Comparison of ENCODE assay signal across 17 cellular contexts in the genomic region with DNA sequence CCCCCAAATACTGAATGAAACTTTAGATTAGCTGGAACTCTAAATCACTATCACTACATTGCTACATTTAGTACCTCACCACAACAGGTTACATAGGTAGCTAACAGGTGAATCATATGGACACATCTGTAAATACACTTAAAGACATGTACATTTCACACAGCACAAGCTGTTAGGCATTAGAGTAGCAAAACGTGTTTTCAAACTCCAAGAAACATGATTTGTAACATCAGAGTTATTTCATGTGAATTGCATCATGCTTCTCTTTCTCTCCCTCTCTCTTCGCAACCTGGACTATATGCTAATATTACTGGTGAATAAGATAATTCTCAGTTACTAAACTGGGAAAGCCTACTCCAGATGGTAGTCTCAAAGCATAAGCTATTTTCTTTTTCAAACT. TPM values are rescaled to one million over a fixed set of nuclear protein-coding genes. Genes with fewer than 3 reads are reported as not detected.
DNase-seq lines count a peak whose midpoint lies in the region; ATAC-seq, FAIRE-seq and TF ChIP-seq lines count a peak whose summit lies in the region.
"Had no signal": no experiment of that assay in that cellular context is flagged by ENCODE, and none has a peak within 500 bp of the region (broad histone marks: within the 10 kb centered on the region; RNA-seq: fewer than 3 reads in every experiment).

No MANE protein-coding gene starts in this region.

- H3K4me3 ChIP-seq in AG04450 (ENCODE audit: low read depth, low read length) (no peak overlapping the region), esophagus squamous epithelium (no peak overlapping the region)
- H3K4me3 ChIP-seq: adrenal gland, GM23338, lung had no signal

- ATAC-seq in HG03095 (IDR thresholded peaks at IDR 0.05; ENCODE audit: unreplicated experiment): no peak
- ATAC-seq: GM23338; stimulated activated memory B cell treated with anti-CD40 and anti-IgM and Interleukin-4, amounts not matched to agents 10 μg/mL and 1 μg/mL and 100 μg/mL, for 72 hours had no signal

- H3K36me3 ChIP-seq in esophagus squamous epithelium: peaks cover 0 to 27% (median 7%) of the 10 kb centered on the region in 3 donors

- H3K27ac ChIP-seq in AG04450 (ENCODE audit: low read depth, low read length) (no peak overlapping the region), esophagus squamous epithelium (no peak overlapping the region)
- H3K27ac ChIP-seq: adrenal gland had no signal

- DNase-seq in AG04450 (ENCODE audit: low read depth, low spot score) (peak; percentile 8), GM12892 (ENCODE audit: insufficient read length) (no peak), iris pigment epithelial cell (ENCODE audit: low read depth) (peak; percentile 11), NCI-H345 (lab: John Stamatoyannopoulos, UW) (no peak), esophagus squamous epithelium (lab: John Stamatoyannopoulos, UW) (no peak), NK-92 (lab: John Stamatoyannopoulos, UW; ENCODE audit: unreplicated experiment) (no peak)
- no peak for DNase-seq in activated naive CD8-positive, alpha-beta T cell treated with anti-CD3 and anti-CD28 coated beads for 36 hours
- DNase-seq: adrenal gland; CD4-positive, alpha-beta memory T cell; effector memory CD4-positive, alpha-beta T cell; hypothalamus; NCI-H1417 had no signal

- CTCF ChIA-PET in AG04450 (lab: Charles Lee): interaction anchor here (1.2 to 1.3 kb wide), 2 partner anchors 65 to 359 kb away, joined by 3 to 4 read pairs; no protein-coding TSS in a partner anchor

- intact Hi-C loops in esophagus squamous epithelium (cut with DNase I): no loop called here

- TF ChIP-seq POLR2A in GM12892 (IDR thresholded peaks at IDR 0.05; ENCODE audit: low read depth, low read length): no peak
- no peak for TF ChIP-seq POLR2A in esophagus squamous epithelium (IDR thresholded peaks at IDR 0.05)

- peak; percentile 17 for FAIRE-seq in GM12892 (lab: Jason Lieb, UNC)
- FAIRE-seq: HTR-8/SVneo had no signal

- H3K27me3 ChIP-seq in AG04450 (ENCODE audit: control insufficient read depth, insufficient read depth, low read length) (no peaks in the 10 kb centered on the region), esophagus squamous epithelium (no peaks in the 10 kb centered on the region)
- H3K27me3 ChIP-seq: adrenal gland had no signal

- peak overlapping the region; percentile 60 for H3K27ac Mint-ChIP-seq in activated naive CD8-positive, alpha-beta T cell treated with anti-CD3 and anti-CD28 coated beads for 36 hours
- H3K27ac Mint-ChIP-seq: GM23338 had no signal

- 44 to 61% methylated on average over 2 of the region's 2 CpGs for WGBS in esophagus squamous epithelium, 2 donors

- H3K4me1 ChIP-seq in esophagus squamous epithelium: peaks cover 8 to 54% (median 24%) of the 10 kb centered on the region in 3 donors

- H3K9me3 ChIP-seq in AG04450 (ENCODE audit: control insufficient read depth, insufficient read depth, low read length) (peaks cover 2% of the 10 kb centered on the region; the same call in 1 of the 2 replicates), esophagus squamous epithelium (no peaks in the 10 kb centered on the region)
- H3K9me3 ChIP-seq: adrenal gland had no signal

- no peaks in the 10 kb centered on the region for H3K27me3 Mint-ChIP-seq in activated naive CD8-positive, alpha-beta T cell treated with anti-CD3 and anti-CD28 coated beads for 36 hours
- H3K27me3 Mint-ChIP-seq: CD4-positive, alpha-beta memory T cell; stimulated activated memory B cell treated with anti-CD40 and anti-IgM and Interleukin-4, amounts not matched to agents 10 μg/mL and 1 μg/mL and 100 μg/mL, for 72 hours had no signal

- TF ChIP-seq CTCF in AG04450 (IDR thresholded peaks at IDR 0.05; ENCODE audit: low read depth, low read length) (no peak), esophagus squamous epithelium (IDR thresholded peaks at IDR 0.05) (no peak)

- H3K36me3 Mint-ChIP-seq in activated naive CD8-positive, alpha-beta T cell treated with anti-CD3 and anti-CD28 coated beads for 36 hours: peaks cover 15% of the 10 kb centered on the region

- POLR2A ChIA-PET in AG04450 (lab: Yijun Ruan, JAX): no interaction called here

- H3K4me3 Mint-ChIP-seq in activated naive CD8-positive, alpha-beta T cell treated with anti-CD3 and anti-CD28 coated beads for 36 hours: no peak overlapping the region
- H3K4me3 Mint-ChIP-seq: GM23338; stimulated activated memory B cell treated with anti-CD40 and anti-IgM and Interleukin-4, amounts not matched to agents 10 μg/mL and 1 μg/mL and 100 μg/mL, for 72 hours had no signal

- peaks cover 37% of the 10 kb centered on the region for H3K4me1 Mint-ChIP-seq in activated naive CD8-positive, alpha-beta T cell treated with anti-CD3 and anti-CD28 coated beads for 36 hours

- H3K9me3 Mint-ChIP-seq in activated naive CD8-positive, alpha-beta T cell treated with anti-CD3 and anti-CD28 coated beads for 36 hours: no peaks in the 10 kb centered on the region
- H3K9me3 Mint-ChIP-seq: CD4-positive, alpha-beta memory T cell; GM23338; stimulated activated memory B cell treated with anti-CD40 and anti-IgM and Interleukin-4, amounts not matched to agents 10 μg/mL and 1 μg/mL and 100 μg/mL, for 72 hours had no signal

RNA-seq across cellular contexts. Expression of gene SEL1L, which starts 4.3 kb away (rescaled TPM):
- 36.5 and 40.7 TPM in 2 replicates for polyA plus RNA-seq in AG04450 (2011; rRNA removed)
- polyA minus RNA-seq in AG04450 (2011; rRNA and poly(A)+ RNA removed): 36.3 and 50.0 TPM in 2 replicates
- 24.2 TPM for polyA plus RNA-seq in GM12892 (2012; ENCODE audit: missing spikeins)
- 10 to 100 TPM; 56.0 to 58.7 TPM for total RNA-seq in activated naive CD8-positive, alpha-beta T cell treated with anti-CD3 and anti-CD28 coated beads for 36 hours
- total RNA-seq in esophagus squamous epithelium: 10 to 100 TPM; 19.0 to 38.3 (median 28.7) TPM

Comparison
In these comparisons a context has a peak if more than half of its experiments do, and no peak if none do; other contexts are left out.
1. DNase-seq: peak in AG04450 (single experiment) and iris pigment epithelial cell (single experiment); none in GM12892 (single experiment), activated naive CD8-positive, alpha-beta T cell treated with anti-CD3 and anti-CD28 coated beads for 36 hours (single experiment), NCI-H345 (single experiment), esophagus squamous epithelium (single experiment) and NK-92 (single experiment).